ENCODE assay signal across 18 cellular contexts in genomic region chr6:121886223-121886830, GRCh38.
DNase-seq lines count a peak whose midpoint lies in the region; ATAC-seq, FAIRE-seq and TF ChIP-seq lines count a peak whose summit lies in the region.
"Had no signal": no experiment of that assay in that cellular context is flagged by ENCODE, and none has a peak within 500 bp of the region (broad histone marks: within the 10 kb centered on the region; RNA-seq: fewer than 3 reads in every experiment).

No MANE protein-coding gene starts in this region.

- H3K27me3 ChIP-seq in HepG2 (ENCODE audit: control insufficient read depth in 1 of 2, insufficient read depth in 2 of 2, low read length in 2 of 2) (no peaks in the 10 kb centered on the region), right lobe of liver (no peaks in the 10 kb centered on the region), mammary epithelial cell (ENCODE audit: insufficient read depth, low read length) (no peaks in the 10 kb centered on the region), gastroesophageal sphincter (no peaks in the 10 kb centered on the region), right cardiac atrium (ENCODE audit: control insufficient read depth, insufficient read depth) (no peaks in the 10 kb centered on the region)
- H3K27me3 ChIP-seq: cardiac muscle cell had no signal

- under 1% methylated on average over 2 of the region's 2 CpGs for WGBS in HepG2 (ENCODE audit: low lambda C conversion rate)
- WGBS in right lobe of liver (ENCODE audit: insufficient coverage, low coverage, low lambda C conversion rate, missing lambda C conversion rate), result 42% methylated on average over 2 of the region's 2 CpGs
- WGBS in mammary epithelial cell (ENCODE audit: low coverage, missing lambda C conversion rate), result 62% methylated on average over 2 of the region's 2 CpGs
- 75 to 79% methylated on average over 2 of the region's 2 CpGs for WGBS in gastroesophageal sphincter (ENCODE audit: low coverage in 1 of 2), 2 donors
- 73% methylated on average over 2 of the region's 2 CpGs for WGBS in right cardiac atrium

- H3K4me3 ChIP-seq in HepG2 (replicated peaks in 1 of 3; ENCODE audit: insufficient read depth in 1 of 3, low read depth in 2 of 3, low read length in 3 of 3) (no peak overlapping the region), right lobe of liver (no peak overlapping the region), mammary epithelial cell (replicated peaks in 1 of 3; ENCODE audit: insufficient read depth in 1 of 3, low read depth in 2 of 3, low read length in 3 of 3) (no peak overlapping the region), gastroesophageal sphincter (no peak overlapping the region), right cardiac atrium (ENCODE audit: low read length) (no peak overlapping the region)
- H3K4me3 ChIP-seq: cardiac muscle cell had no signal

- H4K20me1 ChIP-seq in HepG2 (ENCODE audit: insufficient read depth, low read length) (no peaks in the 10 kb centered on the region), mammary epithelial cell (ENCODE audit: insufficient read depth, low read length) (no peaks in the 10 kb centered on the region)

- BruUV-seq in HepG2 (replicated peaks; lab: Mats Ljungman, UMichigan), result no TSS peak
- no TSS peak for BruUV-seq in mammary epithelial cell (replicated peaks; lab: Mats Ljungman, UMichigan)

- H3K9ac ChIP-seq in HepG2 (ENCODE audit: insufficient read depth, low read depth, low read length) (no peak overlapping the region), mammary epithelial cell (ENCODE audit: insufficient read depth, low read length) (no peak overlapping the region)

- CTCF ChIA-PET in HepG2 (lab: Yijun Ruan, JAX; ENCODE audit: low intra/inter-chr PET ratio, low total read pairs), result no interaction called here
- CTCF ChIA-PET in mammary epithelial cell (lab: Charles Lee; ENCODE audit: low non-redundant PET), result no interaction called here

- no peak overlapping the region for H3K27ac ChIP-seq in HepG2 (ENCODE audit: extremely low read length, insufficient read depth, low read length)
- H3K27ac ChIP-seq in right lobe of liver, result no peak overlapping the region
- H3K27ac ChIP-seq in mammary epithelial cell (ENCODE audit: insufficient read depth, low read depth, low read length), result no peak overlapping the region
- H3K27ac ChIP-seq in gastroesophageal sphincter, result no peak overlapping the region
- no peak overlapping the region for H3K27ac ChIP-seq in right cardiac atrium (ENCODE audit: low read length)
- H3K27ac ChIP-seq: cardiac muscle cell had no signal

- no peak for FAIRE-seq in HepG2 (lab: Jason Lieb, UNC)

- no peaks in the 10 kb centered on the region for H3K79me2 ChIP-seq in HepG2 (ENCODE audit: insufficient read depth, low read length)
- no peaks in the 10 kb centered on the region for H3K79me2 ChIP-seq in mammary epithelial cell (ENCODE audit: insufficient read depth, low read length)

- H2AFZ ChIP-seq in HepG2 (ENCODE audit: low read length) (no peak overlapping the region), mammary epithelial cell (ENCODE audit: low read depth, low read length) (no peak overlapping the region)

- H3K9me3 ChIP-seq in HepG2 (ENCODE audit: low read length) (no peaks in the 10 kb centered on the region), right lobe of liver (no peaks in the 10 kb centered on the region), mammary epithelial cell (replicated peaks; ENCODE audit: insufficient read depth, low read length) (no peaks in the 10 kb centered on the region), gastroesophageal sphincter (no peaks in the 10 kb centered on the region), right cardiac atrium (ENCODE audit: control insufficient read depth, low read length) (no peaks in the 10 kb centered on the region)

- POLR2A ChIA-PET in HepG2 (lab: Yijun Ruan, JAX), result no interaction called here

- no peak for TF ChIP-seq RAD21 in HepG2 (CRISPR knock-in tag; IDR thresholded peaks at IDR 0.05)

- ATAC-seq in HepG2, result peak; percentile 19; the same call in 2 of the 3 replicates
- ATAC-seq in right lobe of liver, result no peak
- peak; percentile 61 for ATAC-seq in gastroesophageal sphincter
- no peak for ATAC-seq in right cardiac atrium
- no peak for ATAC-seq in HG03108 (IDR thresholded peaks at IDR 0.05; ENCODE audit: unreplicated experiment)
- ATAC-seq: activated CD8-positive, alpha-beta memory T cell treated with anti-CD3 and anti-CD28 coated beads, Interleukin-2, amount 10 ng/mL, durations not matched to agents 7 days and 5 days; natural killer cell treated with Interleukin-12 subunit alpha and Interleukin-12 subunit beta and Interleukin-15 and Interleukin-18, amount 100 ng/mL, for 72 hours had no signal

- peaks cover 15% of the 10 kb centered on the region for H3K4me1 ChIP-seq in HepG2 (ENCODE audit: insufficient read depth, low read length)
- H3K4me1 ChIP-seq in right lobe of liver, result no peaks in the 10 kb centered on the region
- peaks cover 4% of the 10 kb centered on the region for H3K4me1 ChIP-seq in mammary epithelial cell (ENCODE audit: insufficient read depth, low read length)
- no peaks in the 10 kb centered on the region for H3K4me1 ChIP-seq in gastroesophageal sphincter
- no peaks in the 10 kb centered on the region for H3K4me1 ChIP-seq in right cardiac atrium (ENCODE audit: control insufficient read depth, insufficient read depth, low read length)

- DNase-seq in HepG2 (ENCODE audit: low spot score) (no peak), right lobe of liver (no peak), mammary epithelial cell (peak; percentile 3), right cardiac atrium (no peak), iPS-NIHi7 (ENCODE audit: extremely low spot score) (no peak), NCI-H1436 treated with DMSO at 0.1 percent for 48 hours (lab: John Stamatoyannopoulos, UW) (no peak)
- DNase-seq: activated CD4-positive, alpha-beta T cell treated with anti-CD3 and anti-CD28 coated beads for 48 hours; activated CD8-positive, alpha-beta memory T cell treated with anti-CD3 and anti-CD28 coated beads, Interleukin-2, amount 10 ng/mL, durations not matched to agents 7 days and 5 days; DMS153; NCI-H1105; NCI-H2081 treated with DMSO at 0.1 percent for 48 hours; NCI-H524 treated with DMSO at 0.1 percent for 48 hours; Right ventricle myocardium superior; T-helper 1 cell had no signal

- no peak for TF ChIP-seq EP300 in HepG2 (IDR thresholded peaks at IDR 0.05; ENCODE audit: low read depth in 2 of 2, low read length in 2 of 2)
- TF ChIP-seq EP300 in HepG2 (CRISPR knock-in tag; IDR thresholded peaks at IDR 0.05; ENCODE audit: borderline replicate concordance), result no peak
- TF ChIP-seq EP300 in gastroesophageal sphincter (IDR thresholded peaks at IDR 0.05), result no peak

- H3K4me2 ChIP-seq in HepG2 (ENCODE audit: low read depth, low read length) (no peak overlapping the region), mammary epithelial cell (ENCODE audit: insufficient read depth, low read depth, low read length) (no peak overlapping the region)

- TF ChIP-seq CTCF in HepG2 (CRISPR knock-in tag; IDR thresholded peaks at IDR 0.05) (no peak), right lobe of liver (IDR thresholded peaks at IDR 0.05) (no peak), mammary epithelial cell (conservative IDR thresholded peaks at IDR 0.05 in 1 of 2, IDR thresholded peaks at IDR 0.05 in 1 of 2; ENCODE audit: extremely low read depth in 1 of 2, insufficient read depth in 1 of 2, low read depth in 1 of 2, low read length in 2 of 2) (no peak), gastroesophageal sphincter (IDR thresholded peaks at IDR 0.05) (no peak)

- in situ Hi-C loops in HepG2 (cut with HindIII; ENCODE audit: extremely low pct_ligation_motif_present, low pct_unique_long_range_greater_than_20kb) (no loop called here), mammary epithelial cell (cut with MboI; ENCODE audit: low sequenced_read_pairs in 2 of 2) (no loop called here)

- dilution Hi-C loops in mammary epithelial cell (cut with HindIII; ENCODE audit: low sequenced_read_pairs), result no loop called here

- intact Hi-C loops in HepG2 (cut with micrococcal nuclease; ENCODE audit: unreplicated experiment) (no loop called here), right lobe of liver (cut with DNase I) (no loop called here), mammary epithelial cell (cut with micrococcal nuclease) (no loop called here), right cardiac atrium (cut with DNase I) (no loop called here)

- no peaks in the 10 kb centered on the region for H3K36me3 ChIP-seq in HepG2 (replicated peaks in 1 of 2; ENCODE audit: control insufficient read depth in 1 of 2, insufficient read depth in 2 of 2, low read length in 2 of 2)
- H3K36me3 ChIP-seq in right lobe of liver, result no peaks in the 10 kb centered on the region
- H3K36me3 ChIP-seq in mammary epithelial cell (ENCODE audit: insufficient read depth, low read length), result no peaks in the 10 kb centered on the region
- H3K36me3 ChIP-seq in gastroesophageal sphincter, result no peaks in the 10 kb centered on the region
- H3K36me3 ChIP-seq: cardiac muscle cell had no signal

- TF ChIP-seq POLR2A in HepG2 (IDR thresholded peaks at IDR 0.05; ENCODE audit: insufficient read depth in 1 of 2, low read depth in 2 of 2, low read length in 2 of 2), result no peak
- TF ChIP-seq POLR2A in right lobe of liver (IDR thresholded peaks at IDR 0.05), result no peak
- TF ChIP-seq POLR2A in gastroesophageal sphincter (IDR thresholded peaks at IDR 0.05), result no peak

TF ChIP-seq in HepG2, 621 proteins besides CTCF, POLR2A, EP300 and RAD21:
- TF ChIP-seq POGZ (CRISPR knock-in tag; IDR thresholded peaks at IDR 0.05) (no peak), NCOA1 (CRISPR knock-in tag; IDR thresholded peaks at IDR 0.05) (no peak), MAZ (IDR thresholded peaks at IDR 0.05; ENCODE audit: borderline replicate concordance, low read depth, low read length) (no peak), MAZ (CRISPR knock-in tag; IDR thresholded peaks at IDR 0.05; ENCODE audit: low read depth) (no peak), KLF12 (CRISPR knock-in tag; IDR thresholded peaks at IDR 0.05; ENCODE audit: borderline replicate concordance) (no peak), CEBPB (IDR thresholded peaks at IDR 0.05; ENCODE audit: borderline replicate concordance, low read depth, low read length) (peak; percentile 63), SMAD9 (CRISPR knock-in tag; IDR thresholded peaks at IDR 0.05) (no peak), ZSCAN5A (CRISPR knock-in tag; IDR thresholded peaks at IDR 0.05; ENCODE audit: borderline replicate concordance) (no peak), ZNF326 (CRISPR knock-in tag; IDR thresholded peaks at IDR 0.05; ENCODE audit: borderline replicate concordance) (no peak)

Comparison
In these comparisons a context has a peak if more than half of its experiments do, and no peak if none do; other contexts are left out.
1. ATAC-seq: peak in HepG2 (single experiment) and gastroesophageal sphincter (single experiment); none in right lobe of liver (0 of 4), right cardiac atrium (0 of 2) and HG03108 (single experiment).